1 cellular context compared by ENCODE assay signal in the genomic region with DNA sequence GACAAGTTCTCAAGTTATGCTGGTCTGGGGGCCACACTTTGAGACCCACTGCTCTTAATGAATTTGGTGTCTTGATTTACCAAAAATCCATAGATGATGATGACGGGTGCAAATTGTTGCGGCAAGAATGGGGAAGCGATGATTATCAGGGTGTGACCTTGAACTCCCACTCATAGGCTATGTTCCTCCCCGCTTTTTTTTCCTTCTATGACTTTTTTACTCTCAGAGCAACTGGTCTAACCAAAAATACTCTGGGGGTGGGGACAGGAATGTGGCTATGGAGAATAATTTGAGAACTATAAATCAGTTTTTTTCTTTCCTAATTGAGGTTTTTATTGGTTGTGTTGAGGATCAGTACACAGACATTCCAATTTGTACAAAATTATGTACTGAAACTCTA.
TF ChIP-seq lines count a peak whose summit lies in the region.

No MANE protein-coding gene starts in this region.

TF ChIP-seq in HCT116, 20 proteins besides CTCF, POLR2A, EP300 and RAD21 (continued from another document):
- TF ChIP-seq, protein P1, sequence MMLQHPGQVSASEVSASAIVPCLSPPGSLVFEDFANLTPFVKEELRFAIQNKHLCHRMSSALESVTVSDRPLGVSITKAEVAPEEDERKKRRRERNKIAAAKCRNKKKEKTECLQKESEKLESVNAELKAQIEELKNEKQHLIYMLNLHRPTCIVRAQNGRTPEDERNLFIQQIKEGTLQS (IDR thresholded peaks at IDR 0.05) = no peak
